ENCODE assay signal across 12 cellular contexts in genomic region chr4:36414248-36414647, GRCh38.
DNase-seq lines count a peak whose midpoint lies in the region; ATAC-seq and TF ChIP-seq lines count a peak whose summit lies in the region.
"Had no signal": no experiment of that assay in that cellular context is flagged by ENCODE, and none has a peak within 500 bp of the region (broad histone marks: within the 10 kb centered on the region; RNA-seq: fewer than 3 reads in every experiment).

No MANE protein-coding gene starts in this region.

- 25% methylated on average over 3 of the region's 3 CpGs for WGBS in liver

- H3K36me3 ChIP-seq in DOHH2 (ENCODE audit: control insufficient read depth, low read length): no peaks in the 10 kb centered on the region
- H3K36me3 ChIP-seq in liver (ENCODE audit: control insufficient read depth in 4 of 4, insufficient read depth in 3 of 4, low read depth in 1 of 4, low read length in 3 of 4): no peaks in the 10 kb centered on the region

- peak; percentile 61 to 68 for TF ChIP-seq RAD21 in liver (IDR thresholded peaks at IDR 0.05)

- no peak overlapping the region for H3K27ac Mint-ChIP-seq in HFFc6

- H3K9me3 ChIP-seq in DOHH2 (ENCODE audit: control insufficient read depth, insufficient read depth, low read length) (no peaks in the 10 kb centered on the region), liver (ENCODE audit: control insufficient read depth in 4 of 4, low read length in 3 of 4) (no peaks in the 10 kb centered on the region)

- H3K4me1 ChIP-seq in DOHH2 (ENCODE audit: control insufficient read depth, low read length) (no peaks in the 10 kb centered on the region), liver (ENCODE audit: control insufficient read depth in 4 of 4, insufficient read depth in 4 of 4, low read length in 3 of 4) (no peaks in the 10 kb centered on the region)

- no peak overlapping the region for H3K9ac ChIP-seq in liver (ENCODE audit: low read depth in 1 of 2, low read length in 2 of 2)

- no peak overlapping the region for H3K4me3 Mint-ChIP-seq in HFFc6

- no peaks in the 10 kb centered on the region for H3K36me3 Mint-ChIP-seq in HFFc6 (ENCODE audit: low read depth)

- H4K20me1 ChIP-seq in DOHH2 (ENCODE audit: control insufficient read depth, insufficient read depth, low read depth, low read length): no peaks in the 10 kb centered on the region

- peaks cover 30% of the 10 kb centered on the region for H3K9me3 Mint-ChIP-seq in HFFc6

- H3K4me1 Mint-ChIP-seq in HFFc6 (ENCODE audit: low read depth): no peaks in the 10 kb centered on the region

- H3K4me3 ChIP-seq in DOHH2 (ENCODE audit: low read length) (no peak overlapping the region), liver (ENCODE audit: low read depth in 1 of 3, low read length in 3 of 3) (no peak overlapping the region)
- H3K4me3 ChIP-seq: skin epidermis had no signal

- H3K27me3 Mint-ChIP-seq in HFFc6 (ENCODE audit: insufficient read depth): no peaks in the 10 kb centered on the region

- no peaks in the 10 kb centered on the region for H3K9me2 ChIP-seq in DOHH2 (replicated peaks; ENCODE audit: control insufficient read depth, low read length)

- no peak overlapping the region for H3K4me2 ChIP-seq in DOHH2 (ENCODE audit: low read length)

- no peaks in the 10 kb centered on the region for H3K27me3 ChIP-seq in DOHH2 (ENCODE audit: control insufficient read depth, low read length)
- H3K27me3 ChIP-seq in liver (ENCODE audit: control insufficient read depth in 4 of 4, insufficient read depth in 4 of 4, low read length in 3 of 4): peaks cover 0 to 14% (median 2%) of the 10 kb centered on the region in 4 donors

- no peaks in the 10 kb centered on the region for H3K79me2 ChIP-seq in DOHH2 (ENCODE audit: control insufficient read depth, low read length)

- H3F3A ChIP-seq in DOHH2 (ENCODE audit: control insufficient read depth, insufficient read depth): no peaks in the 10 kb centered on the region

- ATAC-seq in HG02885 (IDR thresholded peaks at IDR 0.05; ENCODE audit: poor library complexity, unreplicated experiment) (no peak), GM21526 (IDR thresholded peaks at IDR 0.05; ENCODE audit: low FRiP score, unreplicated experiment) (no peak), GM18873 (IDR thresholded peaks at IDR 0.05; ENCODE audit: low FRiP score, unreplicated experiment) (no peak)
- ATAC-seq: left ventricle myocardium superior had no signal

- H3K27ac ChIP-seq in DOHH2 (ENCODE audit: low read depth, low read length): no peak overlapping the region
- no peak overlapping the region for H3K27ac ChIP-seq in liver (ENCODE audit: low read depth in 1 of 2, low read length in 2 of 2)
- H3K27ac ChIP-seq: skin epidermis had no signal

- DNase-seq in HFFc6: no peak
- DNase-seq in RKO (ENCODE audit: low spot score): peak; percentile 31
- DNase-seq in dedifferentiated amniotic fluid mesenchymal stem cell (ENCODE audit: extremely low spot score): no peak
- DNase-seq: activated effector memory CD4-positive, alpha-beta T cell treated with anti-CD3 and anti-CD28 coated beads, Interleukin-2, amount 50 U/mL, for 16 hours; left ventricle myocardium superior; stimulated activated naive CD4-positive, alpha-beta T cell treated with Interleukin-2 at 50 U/mL for 16 hours had no signal

- TF ChIP-seq CTCF in DOHH2 (IDR thresholded peaks at IDR 0.05; ENCODE audit: low read depth, low read length, poor library complexity, severe bottlenecking) (peak; percentile 33), HFFc6 (IDR thresholded peaks at IDR 0.05) (0 out of 2 replicates have a peak, but pooled peaks have one; percentile 25), liver (IDR thresholded peaks at IDR 0.05; ENCODE audit: low read depth, low read length, missing input control) (peak; percentile 33)

TF ChIP-seq in liver, 16 proteins besides CTCF, POLR2A, EP300 and RAD21:
- TF ChIP-seq FOXA2 (IDR thresholded peaks at IDR 0.05): no peak
- TF ChIP-seq ZBTB33 (IDR thresholded peaks at IDR 0.05): no peak
- TF ChIP-seq HNF4A (conservative IDR thresholded peaks at IDR 0.05): no peak
- no peak for TF ChIP-seq RXRA (IDR thresholded peaks at IDR 0.05)
- TF ChIP-seq FOXA1 (IDR thresholded peaks at IDR 0.05): no peak
- TF ChIP-seq REST (IDR thresholded peaks at IDR 0.05): no peak
- TF ChIP-seq SP1 (IDR thresholded peaks at IDR 0.05): no peak
- TF ChIP-seq JUND (IDR thresholded peaks at IDR 0.05): no peak
- TF ChIP-seq EGR1 (IDR thresholded peaks at IDR 0.05; ENCODE audit: low read depth in 2 of 2): no peak
- TF ChIP-seq ATF3 (IDR thresholded peaks at IDR 0.05): no peak
- no peak for TF ChIP-seq NR2F2 (IDR thresholded peaks at IDR 0.05)
- TF ChIP-seq GABPA (IDR thresholded peaks at IDR 0.05 in 1 of 2, conservative IDR thresholded peaks at IDR 0.05 in 1 of 2): no peak
- no peak for TF ChIP-seq TAF1 (conservative IDR thresholded peaks at IDR 0.05)
